In genomic region chr1:173868266-173869107, GRCh38 we compare ENCODE assay signal across 1 cellular context.
A peak's percentile ranks its signal among the peaks of the same experiment; 100 is the strongest.
TF ChIP-seq lines count a peak whose summit lies in the region.

A gene with protein sequence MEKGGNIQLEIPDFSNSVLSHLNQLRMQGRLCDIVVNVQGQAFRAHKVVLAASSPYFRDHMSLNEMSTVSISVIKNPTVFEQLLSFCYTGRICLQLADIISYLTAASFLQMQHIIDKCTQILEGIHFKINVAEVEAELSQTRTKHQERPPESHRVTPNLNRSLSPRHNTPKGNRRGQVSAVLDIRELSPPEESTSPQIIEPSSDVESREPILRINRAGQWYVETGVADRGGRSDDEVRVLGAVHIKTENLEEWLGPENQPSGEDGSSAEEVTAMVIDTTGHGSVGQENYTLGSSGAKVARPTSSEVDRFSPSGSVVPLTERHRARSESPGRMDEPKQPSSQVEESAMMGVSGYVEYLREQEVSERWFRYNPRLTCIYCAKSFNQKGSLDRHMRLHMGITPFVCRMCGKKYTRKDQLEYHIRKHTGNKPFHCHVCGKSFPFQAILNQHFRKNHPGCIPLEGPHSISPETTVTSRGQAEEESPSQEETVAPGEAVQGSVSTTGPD (plus strand): TSS chr1:173868380. CDS start chr1:173870226, 1,846 bp downstream.

TF ChIP-seq in K562, 482 proteins besides CTCF, POLR2A, EP300 and RAD21 (continued from another document and continues in another):
- TF ChIP-seq, protein P1, sequence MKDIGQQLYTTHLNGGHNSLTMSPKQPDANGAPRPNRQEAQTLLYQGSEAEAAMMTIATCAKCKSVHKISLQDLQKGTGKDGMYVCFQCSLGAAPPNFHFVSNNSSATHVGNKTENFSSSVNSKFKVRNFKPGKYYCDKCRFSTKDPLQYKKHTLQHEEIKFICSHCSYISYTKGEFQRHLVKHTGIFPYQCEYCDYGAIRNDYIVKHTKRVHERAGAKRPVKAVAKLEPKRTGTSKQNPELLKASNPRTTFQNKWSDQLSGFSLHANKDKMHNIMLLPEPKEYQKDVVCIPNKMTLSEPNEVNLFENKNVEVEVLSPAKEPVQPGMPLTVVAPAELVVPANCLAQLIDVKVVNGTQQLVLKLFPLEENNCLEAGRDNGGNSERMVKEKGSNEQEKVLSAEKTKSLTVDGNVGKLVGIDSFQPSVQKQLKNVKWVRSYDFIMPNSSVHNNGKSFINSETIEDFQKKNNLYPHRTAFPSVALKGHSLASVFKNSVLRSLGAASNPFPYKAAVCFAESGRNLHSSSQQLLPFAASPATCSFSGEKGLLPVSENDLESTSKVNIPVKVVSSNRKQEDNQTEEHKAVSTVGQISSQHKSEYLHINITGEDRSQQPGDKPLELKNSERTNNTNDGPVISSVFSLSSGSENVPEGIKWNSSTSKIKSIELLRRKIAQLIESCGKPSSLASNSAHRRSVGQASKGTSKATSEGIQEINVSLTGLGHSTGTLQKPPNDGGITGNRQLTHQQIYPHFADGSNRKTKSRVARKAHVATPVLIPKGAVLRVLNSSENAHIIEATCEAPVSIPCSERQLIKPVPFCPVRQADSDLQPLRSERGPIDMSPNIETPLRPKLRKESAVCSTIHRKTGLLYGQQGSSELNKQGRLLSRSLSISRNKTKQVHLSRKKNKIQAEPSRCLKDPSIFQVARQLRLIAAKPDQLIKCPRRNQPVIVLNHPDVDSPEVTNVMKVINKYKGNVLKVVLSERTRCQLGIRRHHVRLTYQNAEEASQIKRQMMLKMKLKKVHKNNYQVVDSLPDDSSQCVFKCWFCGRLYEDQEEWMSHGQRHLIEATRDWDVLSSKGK (CRISPR knock-in tag; IDR thresholded peaks at IDR 0.05), result no peak
- TF ChIP-seq CBX2 (IDR thresholded peaks at IDR 0.05; ENCODE audit: insufficient read depth, low read length, poor library complexity, severe bottlenecking) (no peak), SP2 (IDR thresholded peaks at IDR 0.05; ENCODE audit: extremely low read depth, low read depth, low read length, poor library complexity, severe bottlenecking) (no peak), ZNF398 (CRISPR knock-in tag; IDR thresholded peaks at IDR 0.05) (no peak), ZNF12 (CRISPR knock-in tag; IDR thresholded peaks at IDR 0.05) (no peak), POLR2H (tag; IDR thresholded peaks at IDR 0.05; ENCODE audit: low read depth) (no peak), ZNF224 (CRISPR knock-in tag; IDR thresholded peaks at IDR 0.05) (no peak), SIX5 (IDR thresholded peaks at IDR 0.05; ENCODE audit: borderline replicate concordance in 1 of 2, insufficient read depth in 1 of 2, low read depth in 1 of 2, low read length in 2 of 2) (no peak), ZNF174 (CRISPR knock-in tag; IDR thresholded peaks at IDR 0.05) (no peak), ZBED1 (IDR thresholded peaks at IDR 0.05) (no peak), DNMT1 (IDR thresholded peaks at IDR 0.05) (no peak), ETV5 (CRISPR knock-in tag; IDR thresholded peaks at IDR 0.05; ENCODE audit: low read depth) (peak; percentile 94), ZNF445 (CRISPR knock-in tag; IDR thresholded peaks at IDR 0.05; ENCODE audit: low read depth) (no peak), SMARCE1 (IDR thresholded peaks at IDR 0.05) (peak; percentile 38), ZNF75A (CRISPR knock-in tag; IDR thresholded peaks at IDR 0.05) (no peak), SIRT6 (IDR thresholded peaks at IDR 0.05; ENCODE audit: low read depth, low read length) (no peak), RBM14 (IDR thresholded peaks at IDR 0.05; ENCODE audit: borderline replicate concordance, insufficient read depth, low read depth, low read length) (no peak), SRSF7 (optimal IDR thresholded peaks at IDR 0.05; ENCODE audit: low read depth, low read length) (no peak), SNIP1 (IDR thresholded peaks at IDR 0.05; ENCODE audit: low read depth) (no peak), ZNF584 (CRISPR knock-in tag; IDR thresholded peaks at IDR 0.05; ENCODE audit: low read depth) (no peak; the same call in 1 of the 2 replicates), KAT2B (IDR thresholded peaks at IDR 0.05; ENCODE audit: low read depth, low read length) (no peak), ZNF699 (CRISPR knock-in tag; IDR thresholded peaks at IDR 0.05; ENCODE audit: insufficient replicate concordance) (no peak), PURB (CRISPR knock-in tag; IDR thresholded peaks at IDR 0.05; ENCODE audit: low read depth) (no peak), BRD4 (IDR thresholded peaks at IDR 0.05) (no peak; the same call in 1 of the 2 replicates), ELK1 (CRISPR knock-in tag; IDR thresholded peaks at IDR 0.05) (no peak), ZKSCAN8 (CRISPR knock-in tag; IDR thresholded peaks at IDR 0.05) (no peak), NR4A1 (CRISPR knock-in tag; IDR thresholded peaks at IDR 0.05) (no peak), NR4A1 (tag; IDR thresholded peaks at IDR 0.05) (no peak), SOX6 (IDR thresholded peaks at IDR 0.05) (no peak), TAF9B (IDR thresholded peaks at IDR 0.05; ENCODE audit: partially characterized antibody) (peak; percentile 11), THRAP3 (IDR thresholded peaks at IDR 0.05; ENCODE audit: borderline replicate concordance) (no peak), RNF2 (IDR thresholded peaks at IDR 0.05) (peak; percentile 82), XRCC3 (IDR thresholded peaks at IDR 0.05) (no peak), ZNF830 (CRISPR knock-in tag; IDR thresholded peaks at IDR 0.05) (no peak), POLR2G (IDR thresholded peaks at IDR 0.05; ENCODE audit: low read depth, low read length) (peak; percentile 85), ZNF165 (CRISPR knock-in tag; IDR thresholded peaks at IDR 0.05; ENCODE audit: borderline replicate concordance) (no peak), ZNF316 (IDR thresholded peaks at IDR 0.05) (no peak), POU5F1 (IDR thresholded peaks at IDR 0.05; ENCODE audit: borderline replicate concordance, low read depth, low read length, partially characterized antibody) (no peak), HOXB6 (CRISPR knock-in tag; IDR thresholded peaks at IDR 0.05; ENCODE audit: borderline replicate concordance) (no peak)
- TF ChIP-seq, protein P2, sequence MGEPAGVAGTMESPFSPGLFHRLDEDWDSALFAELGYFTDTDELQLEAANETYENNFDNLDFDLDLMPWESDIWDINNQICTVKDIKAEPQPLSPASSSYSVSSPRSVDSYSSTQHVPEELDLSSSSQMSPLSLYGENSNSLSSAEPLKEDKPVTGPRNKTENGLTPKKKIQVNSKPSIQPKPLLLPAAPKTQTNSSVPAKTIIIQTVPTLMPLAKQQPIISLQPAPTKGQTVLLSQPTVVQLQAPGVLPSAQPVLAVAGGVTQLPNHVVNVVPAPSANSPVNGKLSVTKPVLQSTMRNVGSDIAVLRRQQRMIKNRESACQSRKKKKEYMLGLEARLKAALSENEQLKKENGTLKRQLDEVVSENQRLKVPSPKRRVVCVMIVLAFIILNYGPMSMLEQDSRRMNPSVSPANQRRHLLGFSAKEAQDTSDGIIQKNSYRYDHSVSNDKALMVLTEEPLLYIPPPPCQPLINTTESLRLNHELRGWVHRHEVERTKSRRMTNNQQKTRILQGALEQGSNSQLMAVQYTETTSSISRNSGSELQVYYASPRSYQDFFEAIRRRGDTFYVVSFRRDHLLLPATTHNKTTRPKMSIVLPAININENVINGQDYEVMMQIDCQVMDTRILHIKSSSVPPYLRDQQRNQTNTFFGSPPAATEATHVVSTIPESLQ (CRISPR knock-in tag; IDR thresholded peaks at IDR 0.05), result no peak
- TF ChIP-seq, protein P3, sequence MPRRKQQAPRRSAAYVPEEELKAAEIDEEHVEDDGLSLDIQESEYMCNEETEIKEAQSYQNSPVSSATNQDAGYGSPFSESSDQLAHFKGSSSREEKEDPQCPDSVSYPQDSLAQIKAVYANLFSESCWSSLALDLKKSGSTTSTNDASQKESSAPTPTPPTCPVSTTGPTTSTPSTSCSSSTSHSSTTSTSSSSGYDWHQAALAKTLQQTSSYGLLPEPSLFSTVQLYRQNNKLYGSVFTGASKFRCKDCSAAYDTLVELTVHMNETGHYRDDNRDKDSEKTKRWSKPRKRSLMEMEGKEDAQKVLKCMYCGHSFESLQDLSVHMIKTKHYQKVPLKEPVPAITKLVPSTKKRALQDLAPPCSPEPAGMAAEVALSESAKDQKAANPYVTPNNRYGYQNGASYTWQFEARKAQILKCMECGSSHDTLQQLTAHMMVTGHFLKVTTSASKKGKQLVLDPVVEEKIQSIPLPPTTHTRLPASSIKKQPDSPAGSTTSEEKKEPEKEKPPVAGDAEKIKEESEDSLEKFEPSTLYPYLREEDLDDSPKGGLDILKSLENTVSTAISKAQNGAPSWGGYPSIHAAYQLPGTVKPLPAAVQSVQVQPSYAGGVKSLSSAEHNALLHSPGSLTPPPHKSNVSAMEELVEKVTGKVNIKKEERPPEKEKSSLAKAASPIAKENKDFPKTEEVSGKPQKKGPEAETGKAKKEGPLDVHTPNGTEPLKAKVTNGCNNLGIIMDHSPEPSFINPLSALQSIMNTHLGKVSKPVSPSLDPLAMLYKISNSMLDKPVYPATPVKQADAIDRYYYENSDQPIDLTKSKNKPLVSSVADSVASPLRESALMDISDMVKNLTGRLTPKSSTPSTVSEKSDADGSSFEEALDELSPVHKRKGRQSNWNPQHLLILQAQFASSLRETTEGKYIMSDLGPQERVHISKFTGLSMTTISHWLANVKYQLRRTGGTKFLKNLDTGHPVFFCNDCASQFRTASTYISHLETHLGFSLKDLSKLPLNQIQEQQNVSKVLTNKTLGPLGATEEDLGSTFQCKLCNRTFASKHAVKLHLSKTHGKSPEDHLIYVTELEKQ (CRISPR knock-in tag; IDR thresholded peaks at IDR 0.05), result no peak
- TF ChIP-seq, protein P4, sequence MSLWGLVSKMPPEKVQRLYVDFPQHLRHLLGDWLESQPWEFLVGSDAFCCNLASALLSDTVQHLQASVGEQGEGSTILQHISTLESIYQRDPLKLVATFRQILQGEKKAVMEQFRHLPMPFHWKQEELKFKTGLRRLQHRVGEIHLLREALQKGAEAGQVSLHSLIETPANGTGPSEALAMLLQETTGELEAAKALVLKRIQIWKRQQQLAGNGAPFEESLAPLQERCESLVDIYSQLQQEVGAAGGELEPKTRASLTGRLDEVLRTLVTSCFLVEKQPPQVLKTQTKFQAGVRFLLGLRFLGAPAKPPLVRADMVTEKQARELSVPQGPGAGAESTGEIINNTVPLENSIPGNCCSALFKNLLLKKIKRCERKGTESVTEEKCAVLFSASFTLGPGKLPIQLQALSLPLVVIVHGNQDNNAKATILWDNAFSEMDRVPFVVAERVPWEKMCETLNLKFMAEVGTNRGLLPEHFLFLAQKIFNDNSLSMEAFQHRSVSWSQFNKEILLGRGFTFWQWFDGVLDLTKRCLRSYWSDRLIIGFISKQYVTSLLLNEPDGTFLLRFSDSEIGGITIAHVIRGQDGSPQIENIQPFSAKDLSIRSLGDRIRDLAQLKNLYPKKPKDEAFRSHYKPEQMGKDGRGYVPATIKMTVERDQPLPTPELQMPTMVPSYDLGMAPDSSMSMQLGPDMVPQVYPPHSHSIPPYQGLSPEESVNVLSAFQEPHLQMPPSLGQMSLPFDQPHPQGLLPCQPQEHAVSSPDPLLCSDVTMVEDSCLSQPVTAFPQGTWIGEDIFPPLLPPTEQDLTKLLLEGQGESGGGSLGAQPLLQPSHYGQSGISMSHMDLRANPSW (CRISPR knock-in tag; IDR thresholded peaks at IDR 0.05), result no peak
- TF ChIP-seq, protein P5, sequence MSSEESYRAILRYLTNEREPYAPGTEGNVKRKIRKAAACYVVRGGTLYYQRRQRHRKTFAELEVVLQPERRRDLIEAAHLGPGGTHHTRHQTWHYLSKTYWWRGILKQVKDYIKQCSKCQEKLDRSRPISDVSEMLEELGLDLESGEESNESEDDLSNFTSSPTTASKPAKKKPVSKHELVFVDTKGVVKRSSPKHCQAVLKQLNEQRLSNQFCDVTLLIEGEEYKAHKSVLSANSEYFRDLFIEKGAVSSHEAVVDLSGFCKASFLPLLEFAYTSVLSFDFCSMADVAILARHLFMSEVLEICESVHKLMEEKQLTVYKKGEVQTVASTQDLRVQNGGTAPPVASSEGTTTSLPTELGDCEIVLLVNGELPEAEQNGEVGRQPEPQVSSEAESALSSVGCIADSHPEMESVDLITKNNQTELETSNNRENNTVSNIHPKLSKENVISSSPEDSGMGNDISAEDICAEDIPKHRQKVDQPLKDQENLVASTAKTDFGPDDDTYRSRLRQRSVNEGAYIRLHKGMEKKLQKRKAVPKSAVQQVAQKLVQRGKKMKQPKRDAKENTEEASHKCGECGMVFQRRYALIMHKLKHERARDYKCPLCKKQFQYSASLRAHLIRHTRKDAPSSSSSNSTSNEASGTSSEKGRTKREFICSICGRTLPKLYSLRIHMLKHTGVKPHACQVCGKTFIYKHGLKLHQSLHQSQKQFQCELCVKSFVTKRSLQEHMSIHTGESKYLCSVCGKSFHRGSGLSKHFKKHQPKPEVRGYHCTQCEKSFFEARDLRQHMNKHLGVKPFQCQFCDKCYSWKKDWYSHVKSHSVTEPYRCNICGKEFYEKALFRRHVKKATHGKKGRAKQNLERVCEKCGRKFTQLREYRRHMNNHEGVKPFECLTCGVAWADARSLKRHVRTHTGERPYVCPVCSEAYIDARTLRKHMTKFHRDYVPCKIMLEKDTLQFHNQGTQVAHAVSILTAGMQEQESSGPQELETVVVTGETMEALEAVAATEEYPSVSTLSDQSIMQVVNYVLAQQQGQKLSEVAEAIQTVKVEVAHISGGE (CRISPR knock-in tag; IDR thresholded peaks at IDR 0.05), result peak; percentile 69 to 97 (median 95); a peak in 5 of 6 replicates
- TF ChIP-seq, protein P6, sequence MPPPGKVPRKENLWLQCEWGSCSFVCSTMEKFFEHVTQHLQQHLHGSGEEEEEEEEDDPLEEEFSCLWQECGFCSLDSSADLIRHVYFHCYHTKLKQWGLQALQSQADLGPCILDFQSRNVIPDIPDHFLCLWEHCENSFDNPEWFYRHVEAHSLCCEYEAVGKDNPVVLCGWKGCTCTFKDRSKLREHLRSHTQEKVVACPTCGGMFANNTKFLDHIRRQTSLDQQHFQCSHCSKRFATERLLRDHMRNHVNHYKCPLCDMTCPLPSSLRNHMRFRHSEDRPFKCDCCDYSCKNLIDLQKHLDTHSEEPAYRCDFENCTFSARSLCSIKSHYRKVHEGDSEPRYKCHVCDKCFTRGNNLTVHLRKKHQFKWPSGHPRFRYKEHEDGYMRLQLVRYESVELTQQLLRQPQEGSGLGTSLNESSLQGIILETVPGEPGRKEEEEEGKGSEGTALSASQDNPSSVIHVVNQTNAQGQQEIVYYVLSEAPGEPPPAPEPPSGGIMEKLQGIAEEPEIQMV (tag; conservative IDR thresholded peaks at IDR 0.05; ENCODE audit: low read depth), result no peak
